ENCODE assay signal across 10 cellular contexts in the genomic region with DNA sequence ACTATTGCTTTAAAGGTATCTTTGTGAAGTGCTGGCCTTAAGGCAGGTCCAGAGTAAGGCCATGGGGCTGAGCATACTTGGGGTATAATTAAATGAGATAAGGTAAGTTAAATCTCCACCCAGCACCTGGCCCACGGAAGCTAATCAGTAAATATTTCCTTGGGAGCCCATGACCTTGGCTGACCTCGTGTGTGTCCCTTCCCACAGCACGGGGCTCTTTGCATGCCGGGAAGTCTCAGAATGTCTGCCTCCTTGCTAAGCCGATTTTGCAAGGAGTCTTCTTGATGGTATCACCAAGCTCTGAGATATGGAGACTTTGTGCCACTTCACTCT. TPM values are rescaled to one million over a fixed set of nuclear protein-coding genes. Genes with fewer than 3 reads are reported as not detected.
DNase-seq lines count a peak whose midpoint lies in the region; ATAC-seq and TF ChIP-seq lines count a peak whose summit lies in the region.
"Had no signal": no experiment of that assay in that cellular context is flagged by ENCODE, and none has a peak within 500 bp of the region (broad histone marks: within the 10 kb centered on the region; RNA-seq: fewer than 3 reads in every experiment).

No MANE protein-coding gene starts in this region.

- H3K4me1 Mint-ChIP-seq in endodermal cell: peaks cover 38% of the 10 kb centered on the region

- peak overlapping the region; percentile 3 to 61 for H3K18ac ChIP-seq in mesenchymal stem cell (ENCODE audit: low read depth in 1 of 2, low read length in 2 of 2)

- TF ChIP-seq CTCF in endodermal cell (conservative IDR thresholded peaks at IDR 0.05) (no peak), suprapubic skin (IDR thresholded peaks at IDR 0.05) (no peak)

- H3K27ac Mint-ChIP-seq in endodermal cell: peak overlapping the region; percentile 97
- H3K27ac Mint-ChIP-seq: stimulated activated memory B cell treated with anti-CD40 and anti-IgM and Interleukin-4, amounts not matched to agents 10 μg/mL and 1 μg/mL and 100 μg/mL, for 72 hours had no signal

- peak overlapping the region; percentile 87 for H2AK5ac ChIP-seq in mesenchymal stem cell (ENCODE audit: low read length, severe bottlenecking)

- peak overlapping the region; percentile 37 for H3K4me3 ChIP-seq in endodermal cell (ENCODE audit: low read length)
- no peak overlapping the region for H3K4me3 ChIP-seq in mesenchymal stem cell (ENCODE audit: insufficient read depth in 1 of 2, low read depth in 1 of 2, low read length in 2 of 2)
- no peak overlapping the region for H3K4me3 ChIP-seq in suprapubic skin
- H3K4me3 ChIP-seq: GM12878 had no signal

- H3K14ac ChIP-seq in mesenchymal stem cell (ENCODE audit: low read length in 2 of 2): no peak overlapping the region

- H2BK5ac ChIP-seq in mesenchymal stem cell (ENCODE audit: low read depth, low read length, poor library complexity, severe bottlenecking): no peak overlapping the region

- no peak overlapping the region for H3K4me2 ChIP-seq in mesenchymal stem cell (ENCODE audit: low read length, poor library complexity, severe bottlenecking)

- no peaks in the 10 kb centered on the region for H3K79me1 ChIP-seq in mesenchymal stem cell (replicated peaks; ENCODE audit: low read length, poor library complexity, severe bottlenecking)

- H3K27ac ChIP-seq in endodermal cell (ENCODE audit: low read depth, low read length) (peak overlapping the region; percentile 25), mesenchymal stem cell (ENCODE audit: low read length, poor library complexity, severe bottlenecking) (peak overlapping the region; percentile 81), suprapubic skin (peak overlapping the region; percentile 60)

- no peak for TF ChIP-seq EP300 in suprapubic skin (IDR thresholded peaks at IDR 0.05)

- TF ChIP-seq POLR2A in suprapubic skin (IDR thresholded peaks at IDR 0.05): no peak

- peak overlapping the region; percentile 66 for H3K9ac ChIP-seq in endodermal cell (ENCODE audit: extremely low read depth, low read length, poor library complexity, severe bottlenecking)
- H3K9ac ChIP-seq in mesenchymal stem cell (ENCODE audit: low read length): peak overlapping the region; percentile 16

- H3K23ac ChIP-seq in mesenchymal stem cell (ENCODE audit: low read length in 2 of 2): no peak overlapping the region

- DNase-seq in NCI-H82 (lab: John Stamatoyannopoulos, UW): peak; percentile 83
- no peak for DNase-seq in endodermal cell
- DNase-seq in mesenchymal stem cell: no peak
- DNase-seq in suprapubic skin (ENCODE audit: low spot score in 2 of 2): no peak
- no peak for DNase-seq in NCI-H446 (lab: John Stamatoyannopoulos, UW)
- DNase-seq in AG08395 (ENCODE audit: low spot score): no peak

- 4 to 5% methylated on average over 5 of the region's 5 CpGs for WGBS in endodermal cell (ENCODE audit: insufficient coverage in 1 of 2, insufficient read length in 1 of 2), 2 experiments
- WGBS in mesenchymal stem cell: 7% methylated on average over 5 of the region's 5 CpGs
- 53% methylated on average over 5 of the region's 5 CpGs for WGBS in suprapubic skin

- H3K4me1 ChIP-seq in endodermal cell (ENCODE audit: control insufficient read depth, insufficient read depth, low read length) (peaks cover 17% of the 10 kb centered on the region), mesenchymal stem cell (ENCODE audit: control insufficient read depth, insufficient read depth, low read depth, low read length) (peaks cover 14% of the 10 kb centered on the region), suprapubic skin (peaks cover 15% of the 10 kb centered on the region)

- H3K9me3 Mint-ChIP-seq in endodermal cell: no peaks in the 10 kb centered on the region
- H3K9me3 Mint-ChIP-seq: stimulated activated memory B cell treated with anti-CD40 and anti-IgM and Interleukin-4, amounts not matched to agents 10 μg/mL and 1 μg/mL and 100 μg/mL, for 72 hours had no signal

- no peak overlapping the region for H4K91ac ChIP-seq in mesenchymal stem cell (ENCODE audit: low read length)

- ATAC-seq in GM21381 (IDR thresholded peaks at IDR 0.05; ENCODE audit: unreplicated experiment) (no peak), HG02981 (IDR thresholded peaks at IDR 0.05; ENCODE audit: unreplicated experiment) (no peak)
- ATAC-seq: GM12878; stimulated activated memory B cell treated with anti-CD40 and anti-IgM and Interleukin-4, amounts not matched to agents 10 μg/mL and 1 μg/mL and 100 μg/mL, for 72 hours had no signal

- no peak overlapping the region for H2BK15ac ChIP-seq in mesenchymal stem cell (ENCODE audit: low read depth, poor library complexity, severe bottlenecking)

- no peaks in the 10 kb centered on the region for H3K36me3 Mint-ChIP-seq in endodermal cell (ENCODE audit: low read depth)
- H3K36me3 Mint-ChIP-seq: stimulated activated memory B cell treated with anti-CD40 and anti-IgM and Interleukin-4, amounts not matched to agents 10 μg/mL and 1 μg/mL and 100 μg/mL, for 72 hours had no signal

- H3K36me3 ChIP-seq in endodermal cell (ENCODE audit: control insufficient read depth, insufficient read depth, low read length) (no peaks in the 10 kb centered on the region), mesenchymal stem cell (ENCODE audit: control insufficient read depth in 1 of 2, insufficient read depth in 2 of 2, low read depth in 1 of 2, low read length in 2 of 2) (no peaks in the 10 kb centered on the region), suprapubic skin (no peaks in the 10 kb centered on the region)

- peak overlapping the region in 1 of 2 experiments; percentile 6 for H3K4ac ChIP-seq in mesenchymal stem cell (ENCODE audit: low read depth in 1 of 2, low read length in 2 of 2)

- peak overlapping the region in 1 of 2 experiments; percentile 90 for H2BK12ac ChIP-seq in mesenchymal stem cell (ENCODE audit: low read length in 2 of 2)

- no peak overlapping the region for H2AFZ ChIP-seq in mesenchymal stem cell (ENCODE audit: low read depth, low read length)

- peaks cover 4% of the 10 kb centered on the region for H3K27me3 Mint-ChIP-seq in endodermal cell (ENCODE audit: insufficient read depth)

- H3K27me3 ChIP-seq in endodermal cell (ENCODE audit: control insufficient read depth, insufficient read depth, low read length, poor library complexity, severe bottlenecking): no peaks in the 10 kb centered on the region
- no peaks in the 10 kb centered on the region for H3K27me3 ChIP-seq in mesenchymal stem cell (ENCODE audit: control insufficient read depth in 1 of 2, insufficient read depth in 1 of 2, low read length in 2 of 2)
- no peaks in the 10 kb centered on the region for H3K27me3 ChIP-seq in suprapubic skin

- no peak overlapping the region for H4K8ac ChIP-seq in mesenchymal stem cell (ENCODE audit: low read length)

- no peak overlapping the region for H2BK120ac ChIP-seq in mesenchymal stem cell (ENCODE audit: low read depth, low read length)

- H3K9me3 ChIP-seq in endodermal cell (ENCODE audit: control insufficient read depth, low read length): peaks cover 13% of the 10 kb centered on the region
- H3K9me3 ChIP-seq in mesenchymal stem cell (ENCODE audit: control insufficient read depth, low read length): no peaks in the 10 kb centered on the region
- H3K9me3 ChIP-seq in suprapubic skin: no peaks in the 10 kb centered on the region

- H3K4me3 Mint-ChIP-seq in endodermal cell: peak overlapping the region; percentile 35
- H3K4me3 Mint-ChIP-seq: stimulated activated memory B cell treated with anti-CD40 and anti-IgM and Interleukin-4, amounts not matched to agents 10 μg/mL and 1 μg/mL and 100 μg/mL, for 72 hours had no signal

RNA-seq across cellular contexts. Expression of a gene that starts 46.5 kb away (rescaled TPM):
- total RNA-seq in endodermal cell (10 to 100 TPM; 20.6 to 35.5 TPM), suprapubic skin (100 to 1,000 TPM in 1 of 4 donors, 10 to 100 TPM in 3; 48.7 to 140 (median 69.0) TPM)
- polyA plus RNA-seq in endodermal cell (2013, experiment 1 of 2): 38.5 TPM
- 38.1 TPM for polyA plus RNA-seq in endodermal cell (2013, experiment 2 of 2)
- 90.3 TPM for polyA plus RNA-seq in mesenchymal stem cell (2013, experiment 1 of 2)
- 87.3 TPM for polyA plus RNA-seq in mesenchymal stem cell (2013, experiment 2 of 2)

RNA-seq across cellular contexts. Expression of a gene that starts 57.4 kb away (rescaled TPM):
- total RNA-seq in endodermal cell (10 to 100 TPM; 27.1 to 32.5 TPM), suprapubic skin (100 to 1,000 TPM in 1 of 4 donors, 10 to 100 TPM in 3; 42.3 to 106 (median 45.3) TPM)
- 24.3 TPM for polyA plus RNA-seq in endodermal cell (2013, experiment 1 of 2)
- 23.7 TPM for polyA plus RNA-seq in endodermal cell (2013, experiment 2 of 2)
- polyA plus RNA-seq in mesenchymal stem cell (2013, experiment 1 of 2): 21.0 TPM
- 20.2 TPM for polyA plus RNA-seq in mesenchymal stem cell (2013, experiment 2 of 2)

Comparison
In these comparisons a context has a peak if more than half of its experiments do, and no peak if none do; other contexts are left out.
1. H3K27ac ChIP-seq: peak in every context shown above with its lines; median percentile 81 in mesenchymal stem cell; 60 in suprapubic skin; 25 in endodermal cell.